In genomic region chr5:73890569-73890968, GRCh38 we compare ENCODE assay signal across 24 cellular contexts.
"Had no signal": no experiment of that assay in that cellular context is flagged by ENCODE, and none has a peak within 500 bp of the region (broad histone marks: within the 10 kb centered on the region; RNA-seq: fewer than 3 reads in every experiment).

No MANE protein-coding gene starts in this region.

- H3K9me3 ChIP-seq: esophagus muscularis mucosa, gastrocnemius medialis, heart right ventricle, left lung, lower lobe of right lung, mucosa of descending colon had no signal

- H3K36me3 Mint-ChIP-seq: mesothelial cell of epicardium; naive thymus-derived CD4-positive, alpha-beta T cell had no signal

- ATAC-seq: effector memory CD8-positive, alpha-beta T cell; gastrocnemius medialis; heart right ventricle; left cardiac atrium; left lung; left ventricle myocardium superior; lower lobe of right lung; mucosa of descending colon; naive thymus-derived CD4-positive, alpha-beta T cell had no signal

- H3K4me1 ChIP-seq: esophagus muscularis mucosa, gastrocnemius medialis, heart right ventricle, left lung, lower lobe of right lung had no signal

- H3K4me3 Mint-ChIP-seq: effector memory CD8-positive, alpha-beta T cell; endodermal cell; mesothelial cell of epicardium; naive thymus-derived CD4-positive, alpha-beta T cell had no signal

- H3K4me3 ChIP-seq: coronary artery, esophagus muscularis mucosa, gastrocnemius medialis, heart right ventricle, left lung, lower lobe of right lung, mucosa of descending colon had no signal

- H3K9me3 Mint-ChIP-seq: endodermal cell, mesothelial cell of epicardium had no signal

- H3K27me3 ChIP-seq: esophagus muscularis mucosa, gastrocnemius medialis, left lung had no signal

- H3K27ac Mint-ChIP-seq: effector memory CD8-positive, alpha-beta T cell; endodermal cell; mesothelial cell of epicardium; naive thymus-derived CD4-positive, alpha-beta T cell had no signal

- DNase-seq: effector CD8-positive, alpha-beta T cell; effector memory CD8-positive, alpha-beta T cell; endodermal cell; foreskin fibroblast; foreskin melanocyte; gastrocnemius medialis; glutamatergic neuron; head of caudate nucleus; heart right ventricle; hippocampal formation; left cardiac atrium; left lung; left ventricle myocardium superior; lower lobe of right lung; mesenchymal stem cell; mucosa of descending colon; naive thymus-derived CD4-positive, alpha-beta T cell had no signal

- H3K4me1 Mint-ChIP-seq: mesothelial cell of epicardium had no signal

- H3K27ac ChIP-seq: coronary artery, esophagus muscularis mucosa, gastrocnemius medialis, heart right ventricle, left lung, lower lobe of right lung had no signal

- H3K36me3 ChIP-seq: gastrocnemius medialis, left lung had no signal

- FAIRE-seq: colon, endometrium, islet of Langerhans, keratinocyte had no signal
